In genomic region chr12:52122904-52123303, GRCh38 we compare ENCODE assay signal across 21 cellular contexts. TPM values are rescaled to one million over a fixed set of nuclear protein-coding genes. Genes with fewer than 3 reads are reported as not detected.
"Had no signal": no experiment of that assay in that cellular context is flagged by ENCODE, and none has a peak within 500 bp of the region (broad histone marks: within the 10 kb centered on the region; RNA-seq: fewer than 3 reads in every experiment).

No MANE protein-coding gene starts in this region.

- H3K27me3 ChIP-seq: breast epithelium, testis had no signal

- H3K36me3 Mint-ChIP-seq: activated naive CD8-positive, alpha-beta T cell treated with anti-CD3 and anti-CD28 coated beads, Interleukin-2, amount 10 ng/mL, durations not matched to agents 7 days and 5 days had no signal

- H3K4me3 ChIP-seq: breast epithelium, lung, testis had no signal

- FAIRE-seq: frontal cortex had no signal

- H3K27ac ChIP-seq: breast epithelium, epithelial cell of prostate had no signal

- ATAC-seq: effector memory CD8-positive, alpha-beta T cell; sciatic nerve; stimulated activated naive CD8-positive, alpha-beta T cell treated with anti-CD3 and anti-CD28 coated beads, Interleukin-15, amount 100 ng/mL, for 72 hours had no signal

- H3K36me3 ChIP-seq: breast epithelium had no signal

- H3K4me3 Mint-ChIP-seq: activated CD4-positive, alpha-beta T cell treated with anti-CD3 and anti-CD28 coated beads, Interleukin-2, amount 10 ng/mL, durations not matched to agents 24 days and 14 days; activated naive CD8-positive, alpha-beta T cell treated with anti-CD3 and anti-CD28 coated beads, Interleukin-2, amount 10 ng/mL, durations not matched to agents 7 days and 5 days; activated T-helper 1 cell treated with anti-CD3 and anti-CD28 coated beads, Interleukin-12 subunit alpha, Interleukin-12 subunit beta, Interleukin-2, Interleukin-4 antibody, amounts not matched to agents 30 ng/mL and 10 ng/mL and 1 ng/mL, durations not matched to agents 14 hours and 24 hours and 36 hours; dendritic cell treated with granulocyte-macrophage colony-stimulating factor and Interleukin-4, amounts not matched to agents 40 ng/mL and 50 ng/mL, for 4 days; effector memory CD8-positive, alpha-beta T cell; neural crest cell; stimulated activated naive CD8-positive, alpha-beta T cell treated with anti-CD3 and anti-CD28 coated beads, Interleukin-15, amount 100 ng/mL, for 72 hours; T-helper 2 cell treated with Interferon-gamma antibody and Interleukin-4, amounts not matched to agents 5 μg/mL and 100 μg/mL, for 36 hours had no signal

- H3K27ac Mint-ChIP-seq: activated CD4-positive, alpha-beta T cell treated with anti-CD3 and anti-CD28 coated beads, Interleukin-2, amount 10 ng/mL, durations not matched to agents 24 days and 14 days; activated naive CD8-positive, alpha-beta T cell treated with anti-CD3 and anti-CD28 coated beads, Interleukin-2, amount 10 ng/mL, durations not matched to agents 7 days and 5 days; activated T-helper 1 cell treated with anti-CD3 and anti-CD28 coated beads, Interleukin-12 subunit alpha, Interleukin-12 subunit beta, Interleukin-2, Interleukin-4 antibody, amounts not matched to agents 30 ng/mL and 10 ng/mL and 1 ng/mL, durations not matched to agents 14 hours and 24 hours and 36 hours; effector memory CD8-positive, alpha-beta T cell; stimulated activated naive CD8-positive, alpha-beta T cell treated with anti-CD3 and anti-CD28 coated beads, Interleukin-15, amount 100 ng/mL, for 72 hours; T-helper 2 cell treated with Interferon-gamma antibody and Interleukin-4, amounts not matched to agents 5 μg/mL and 100 μg/mL, for 36 hours had no signal

- DNase-seq: activated CD4-positive, alpha-beta T cell treated with anti-CD3 and anti-CD28 coated beads, Interleukin-2, amount 10 ng/mL, durations not matched to agents 24 days and 14 days; activated CD4-positive, CD25-positive, alpha-beta regulatory T cell; activated naive CD4-positive, alpha-beta T cell; activated naive CD8-positive, alpha-beta T cell treated with anti-CD3 and anti-CD28 coated beads, Interleukin-2, amount 10 ng/mL, durations not matched to agents 7 days and 5 days; anterior cingulate cortex; cerebellar nuclear complex; effector memory CD8-positive, alpha-beta T cell; head of caudate nucleus; stimulated activated CD4-positive, alpha-beta T cell treated with anti-CD3 and anti-CD28 coated beads, Interleukin-1b, Interleukin-23, amount 100 ng/mL, for 48 hours; stimulated activated naive CD8-positive, alpha-beta T cell treated with anti-CD3 and anti-CD28 coated beads, Interleukin-15, amount 100 ng/mL, for 72 hours; testis had no signal

- H3K9me3 ChIP-seq: breast epithelium, testis had no signal

- H3K9me3 Mint-ChIP-seq: activated CD4-positive, alpha-beta T cell treated with anti-CD3 and anti-CD28 coated beads, Interleukin-2, amount 10 ng/mL, durations not matched to agents 24 days and 14 days; activated naive CD8-positive, alpha-beta T cell treated with anti-CD3 and anti-CD28 coated beads, Interleukin-2, amount 10 ng/mL, durations not matched to agents 7 days and 5 days; activated T-helper 1 cell treated with anti-CD3 and anti-CD28 coated beads, Interleukin-12 subunit alpha, Interleukin-12 subunit beta, Interleukin-2, Interleukin-4 antibody, amounts not matched to agents 30 ng/mL and 10 ng/mL and 1 ng/mL, durations not matched to agents 14 hours and 24 hours and 36 hours; dendritic cell treated with granulocyte-macrophage colony-stimulating factor and Interleukin-4, amounts not matched to agents 40 ng/mL and 50 ng/mL, for 4 days; effector memory CD8-positive, alpha-beta T cell; neural crest cell; stimulated activated naive CD8-positive, alpha-beta T cell treated with anti-CD3 and anti-CD28 coated beads, Interleukin-15, amount 100 ng/mL, for 72 hours; T-helper 2 cell treated with Interferon-gamma antibody and Interleukin-4, amounts not matched to agents 5 μg/mL and 100 μg/mL, for 36 hours had no signal

RNA-seq across cellular contexts. Expression of gene SMIM41, which starts 43.4 kb away (rescaled TPM):
- total RNA-seq: activated naive CD8-positive, alpha-beta T cell treated with anti-CD3 and anti-CD28 coated beads, Interleukin-2, amount 10 ng/mL, durations not matched to agents 7 days and 5 days; activated T-helper 1 cell treated with anti-CD3 and anti-CD28 coated beads, Interleukin-12 subunit alpha, Interleukin-12 subunit beta, Interleukin-2, Interleukin-4 antibody, amounts not matched to agents 30 ng/mL and 10 ng/mL and 1 ng/mL, durations not matched to agents 14 hours and 24 hours and 36 hours; frontal cortex; neural crest cell; osteocyte had no signal
